1 cellular context compared by ENCODE assay signal in genomic region chr12:48352157-48352775, GRCh38.
TF ChIP-seq lines count a peak whose summit lies in the region.

No MANE protein-coding gene starts in this region.

TF ChIP-seq in K562, 482 proteins besides CTCF, POLR2A, EP300 and RAD21 (continued from another document and continues in another):
- TF ChIP-seq ETS1 (conservative IDR thresholded peaks at IDR 0.05; ENCODE audit: control insufficient read depth, low read depth, low read length) = no peak
- peak; percentile 81 to 84 for TF ChIP-seq NRF1 (conservative IDR thresholded peaks at IDR 0.05 in 1 of 2, IDR thresholded peaks at IDR 0.05 in 1 of 2)
- no peak for TF ChIP-seq FOXP4 (CRISPR knock-in tag; IDR thresholded peaks at IDR 0.05; ENCODE audit: borderline replicate concordance)
- no peak for TF ChIP-seq ZFP91 (CRISPR knock-in tag; IDR thresholded peaks at IDR 0.05)
- peak; percentile 37; the same call in 1 of the 2 replicates for TF ChIP-seq CTBP1 (IDR thresholded peaks at IDR 0.05; ENCODE audit: borderline replicate concordance)
- TF ChIP-seq POLR3G (IDR thresholded peaks at IDR 0.05; ENCODE audit: extremely low read depth, insufficient read length, insufficient replicate concordance) = no peak
- no peak for TF ChIP-seq E2F1 (CRISPR knock-in tag; IDR thresholded peaks at IDR 0.05)
- peak; percentile 61; the same call in 1 of the 2 replicates for TF ChIP-seq ZNF395 (CRISPR knock-in tag; IDR thresholded peaks at IDR 0.05)
- TF ChIP-seq PURB (CRISPR knock-in tag; IDR thresholded peaks at IDR 0.05; ENCODE audit: low read depth) = no peak
- peak; percentile 63 for TF ChIP-seq MITF (IDR thresholded peaks at IDR 0.05)
- TF ChIP-seq PBX2 (CRISPR knock-in tag; IDR thresholded peaks at IDR 0.05; ENCODE audit: low read depth) = no peak
- no peak for TF ChIP-seq PBX2 (tag; conservative IDR thresholded peaks at IDR 0.05; ENCODE audit: low read depth)
- TF ChIP-seq HNRNPLL (IDR thresholded peaks at IDR 0.05; ENCODE audit: low read depth, low read length, poor library complexity, severe bottlenecking) = no peak
- TF ChIP-seq E2F5 (CRISPR knock-in tag; IDR thresholded peaks at IDR 0.05) = no peak
- TF ChIP-seq FOXJ3 (CRISPR knock-in tag; IDR thresholded peaks at IDR 0.05) = no peak
- no peak; the same call in 1 of the 2 replicates for TF ChIP-seq ZNF766 (CRISPR knock-in tag; conservative IDR thresholded peaks at IDR 0.05)
- no peak for TF ChIP-seq SRSF1 (IDR thresholded peaks at IDR 0.05; ENCODE audit: low read depth, low read length)
- no peak for TF ChIP-seq ZNF354B (CRISPR knock-in tag; IDR thresholded peaks at IDR 0.05)
- TF ChIP-seq CBFA2T3 (IDR thresholded peaks at IDR 0.05) = peak; percentile 81
- TF ChIP-seq MBD1 (CRISPR knock-in tag; IDR thresholded peaks at IDR 0.05) = no peak
- no peak for TF ChIP-seq ZNF311 (CRISPR knock-in tag; IDR thresholded peaks at IDR 0.05)
- peak in 1 of 2 experiments; percentile 47; a peak in 2 of 4 replicates for TF ChIP-seq MNT (conservative IDR thresholded peaks at IDR 0.05)
- TF ChIP-seq MTA1 (IDR thresholded peaks at IDR 0.05; ENCODE audit: borderline replicate concordance) = no peak; the same call in 1 of the 2 replicates
- 0 out of 2 replicates have a peak, but pooled peaks have one; percentile 44 for TF ChIP-seq ZNF24 (IDR thresholded peaks at IDR 0.05)
- TF ChIP-seq POLR2AphosphoS5 (IDR thresholded peaks at IDR 0.05; ENCODE audit: control insufficient read depth, insufficient read depth, low read depth, low read length) = peak; percentile 36; the same call in 1 of the 2 replicates
- no peak for TF ChIP-seq DLX4 (CRISPR knock-in tag; IDR thresholded peaks at IDR 0.05)
- no peak for TF ChIP-seq E2F4 (CRISPR knock-in tag; IDR thresholded peaks at IDR 0.05; ENCODE audit: low read depth)
- TF ChIP-seq XRCC5 (IDR thresholded peaks at IDR 0.05; ENCODE audit: low read depth, low read length) = no peak
- TF ChIP-seq HINFP (tag; conservative IDR thresholded peaks at IDR 0.05; ENCODE audit: low read depth) = no peak
